In the genomic region with DNA sequence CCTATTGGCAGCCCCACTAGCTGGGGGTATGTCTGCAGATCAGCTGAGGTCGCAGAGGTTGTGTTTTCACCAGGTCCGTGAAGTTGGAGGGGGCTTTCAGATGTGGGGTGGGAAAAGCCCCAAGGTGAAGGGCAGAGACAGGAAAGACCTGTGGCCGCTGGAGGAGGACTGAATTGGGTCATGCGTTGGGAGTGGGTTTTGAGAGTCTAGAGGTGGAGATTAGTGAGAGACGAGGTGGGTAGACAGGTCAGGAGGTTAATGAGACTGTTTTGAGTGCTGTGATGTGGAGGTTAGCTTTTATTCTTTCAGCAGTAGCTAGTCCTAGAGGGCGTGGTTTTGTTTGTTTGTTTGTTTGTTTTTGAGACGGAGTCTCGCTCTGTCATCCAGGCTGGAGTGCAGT, we compare ENCODE assay signal across 15 cellular contexts. TPM values are rescaled to one million over a fixed set of nuclear protein-coding genes. Genes with fewer than 3 reads are reported as not detected.
A peak's percentile ranks its signal among the peaks of the same experiment; 100 is the strongest.
DNase-seq lines count a peak whose midpoint lies in the region; ATAC-seq and TF ChIP-seq lines count a peak whose summit lies in the region.
"Had no signal": no experiment of that assay in that cellular context is flagged by ENCODE, and none has a peak within 500 bp of the region (broad histone marks: within the 10 kb centered on the region; RNA-seq: fewer than 3 reads in every experiment).

No MANE protein-coding gene starts in this region.

- H3K9me3 Mint-ChIP-seq in Caco-2 (ENCODE audit: unreplicated experiment) (no peaks in the 10 kb centered on the region), glutamatergic neuron (ENCODE audit: unreplicated experiment) (no peaks in the 10 kb centered on the region)
- H3K9me3 Mint-ChIP-seq in stimulated activated effector memory CD8-positive, alpha-beta T cell treated with anti-CD3 and anti-CD28 coated beads, Interleukin-12 subunit alpha, Interleukin-12 subunit beta, amount 100 ng/mL, for 72 hours: no peaks in the 10 kb centered on the region
- H3K9me3 Mint-ChIP-seq: CD8-positive, alpha-beta T cell; H9 had no signal

- DNase-seq in Caco-2: no peak
- no peak for DNase-seq in T-helper 17 cell
- no peak for DNase-seq in glutamatergic neuron
- no peak for DNase-seq in stimulated activated effector memory CD8-positive, alpha-beta T cell treated with anti-CD3 and anti-CD28 coated beads, Interleukin-12 subunit alpha, Interleukin-12 subunit beta, amount 100 ng/mL, for 72 hours (ENCODE audit: low spot score in 2 of 2)
- no peak for DNase-seq in NCI-H526 (lab: John Stamatoyannopoulos, UW)
- DNase-seq in effector CD8-positive, alpha-beta T cell (lab: John Stamatoyannopoulos, UW): no peak
- no peak for DNase-seq in NOMO-1 treated with DMSO at 0.1 percent for 48 hours (lab: John Stamatoyannopoulos, UW; ENCODE audit: unreplicated experiment)
- DNase-seq: BE2C; CD8-positive, alpha-beta T cell; DMS53; GF-D8; GOT3; H9 had no signal

- intact Hi-C loops in Caco-2 (cut with micrococcal nuclease; ENCODE audit: unreplicated experiment): no loop called here

- H3K36me3 ChIP-seq in Caco-2 (ENCODE audit: control insufficient read depth, insufficient read depth, low read length): no peaks in the 10 kb centered on the region
- H3K36me3 ChIP-seq: BE2C had no signal

- no peak overlapping the region for H3K4me3 Mint-ChIP-seq in Caco-2 (ENCODE audit: unreplicated experiment)
- peak overlapping the region; percentile 25 for H3K4me3 Mint-ChIP-seq in T-helper 17 cell
- peak overlapping the region; percentile 30 for H3K4me3 Mint-ChIP-seq in glutamatergic neuron (ENCODE audit: unreplicated experiment)
- H3K4me3 Mint-ChIP-seq in stimulated activated effector memory CD8-positive, alpha-beta T cell treated with anti-CD3 and anti-CD28 coated beads, Interleukin-12 subunit alpha, Interleukin-12 subunit beta, amount 100 ng/mL, for 72 hours: no peak overlapping the region
- H3K4me3 Mint-ChIP-seq: CD8-positive, alpha-beta T cell; H9 had no signal

- TF ChIP-seq CTCF in Caco-2 (IDR thresholded peaks at IDR 0.05; ENCODE audit: insufficient read depth in 1 of 2, low read depth in 1 of 2, low read length in 1 of 2, severe bottlenecking in 1 of 2, unreplicated experiment in 1 of 2) (no peak), glutamatergic neuron (IDR thresholded peaks at IDR 0.05; ENCODE audit: partially characterized antibody, unreplicated experiment) (no peak)

- no peak for ATAC-seq in T-helper 17 cell
- ATAC-seq in stimulated activated effector memory CD8-positive, alpha-beta T cell treated with anti-CD3 and anti-CD28 coated beads, Interleukin-12 subunit alpha, Interleukin-12 subunit beta, amount 100 ng/mL, for 72 hours: no peak
- ATAC-seq: A549; CD8-positive, alpha-beta T cell; HepG2 had no signal

- H3K27ac Mint-ChIP-seq in Caco-2 (ENCODE audit: unreplicated experiment): peak overlapping the region; percentile 55
- peak overlapping the region; percentile 68 for H3K27ac Mint-ChIP-seq in T-helper 17 cell
- H3K27ac Mint-ChIP-seq in glutamatergic neuron (ENCODE audit: unreplicated experiment): peak overlapping the region; percentile 9
- peak overlapping the region; percentile 13 for H3K27ac Mint-ChIP-seq in stimulated activated effector memory CD8-positive, alpha-beta T cell treated with anti-CD3 and anti-CD28 coated beads, Interleukin-12 subunit alpha, Interleukin-12 subunit beta, amount 100 ng/mL, for 72 hours
- H3K27ac Mint-ChIP-seq: CD8-positive, alpha-beta T cell had no signal

- no TSS peak for BruUV-seq in Caco-2 (replicated peaks; lab: Mats Ljungman, UMichigan)

- peaks cover 42% of the 10 kb centered on the region for H3K4me1 ChIP-seq in Caco-2
- H3K4me1 ChIP-seq: A549, BE2C had no signal

- no peaks in the 10 kb centered on the region for H3K27me3 Mint-ChIP-seq in Caco-2 (ENCODE audit: insufficient read depth, unreplicated experiment)
- H3K27me3 Mint-ChIP-seq in T-helper 17 cell: no peaks in the 10 kb centered on the region
- peaks cover 2% of the 10 kb centered on the region for H3K27me3 Mint-ChIP-seq in glutamatergic neuron (ENCODE audit: unreplicated experiment)

- peaks cover 9% of the 10 kb centered on the region for H3K36me3 Mint-ChIP-seq in Caco-2 (ENCODE audit: insufficient read depth, unreplicated experiment)
- no peaks in the 10 kb centered on the region for H3K36me3 Mint-ChIP-seq in T-helper 17 cell (ENCODE audit: low read depth)
- no peaks in the 10 kb centered on the region for H3K36me3 Mint-ChIP-seq in glutamatergic neuron (ENCODE audit: unreplicated experiment)
- H3K36me3 Mint-ChIP-seq in stimulated activated effector memory CD8-positive, alpha-beta T cell treated with anti-CD3 and anti-CD28 coated beads, Interleukin-12 subunit alpha, Interleukin-12 subunit beta, amount 100 ng/mL, for 72 hours: no peaks in the 10 kb centered on the region

- H3K4me1 Mint-ChIP-seq in Caco-2 (ENCODE audit: low read depth, unreplicated experiment) (peaks cover 64% of the 10 kb centered on the region), T-helper 17 cell (peaks cover 66% of the 10 kb centered on the region), glutamatergic neuron (ENCODE audit: low read depth, unreplicated experiment) (peaks cover 36% of the 10 kb centered on the region)
- H3K4me1 Mint-ChIP-seq in stimulated activated effector memory CD8-positive, alpha-beta T cell treated with anti-CD3 and anti-CD28 coated beads, Interleukin-12 subunit alpha, Interleukin-12 subunit beta, amount 100 ng/mL, for 72 hours: peaks cover 69% of the 10 kb centered on the region

- CTCF ChIA-PET in Caco-2 (lab: Charles Lee): no interaction called here

- H3K9me3 ChIP-seq in Caco-2: no peaks in the 10 kb centered on the region
- no peaks in the 10 kb centered on the region for H3K9me3 ChIP-seq in T-helper 17 cell (ENCODE audit: control insufficient read depth, low read length, poor library complexity, severe bottlenecking)
- H3K9me3 ChIP-seq: A549, BE2C had no signal

- POLR2A ChIA-PET in Caco-2 (lab: Charles Lee): no interaction called here

- H3K4me3 ChIP-seq in Caco-2 (ENCODE audit: low read depth, low read length): no peak overlapping the region
- H3K4me3 ChIP-seq: A549 had no signal

- H3K27me3 ChIP-seq in Caco-2 (replicated peaks; ENCODE audit: control insufficient read depth, insufficient read depth, low read length): no peaks in the 10 kb centered on the region
- H3K27me3 ChIP-seq: BE2C had no signal

RNA-seq across cellular contexts. Expression of gene SNX30, which starts 10.3 kb away (rescaled TPM):
- total RNA-seq in Caco-2 (2022): 20.6 and 21.8 TPM in 2 replicates
- 1 to 10 TPM; 7.7 to 9.3 TPM for total RNA-seq in T-helper 17 cell
- 41.7 TPM for total RNA-seq in glutamatergic neuron (ENCODE audit: unreplicated experiment)

RNA-seq across cellular contexts. Expression of gene INIP, which starts 42.9 kb away (rescaled TPM):
- total RNA-seq in Caco-2 (2022): 30.2 and 31.9 TPM in 2 replicates
- total RNA-seq in T-helper 17 cell: 10 to 100 TPM; 13.6 to 15.5 TPM
- 17.6 TPM for total RNA-seq in glutamatergic neuron (ENCODE audit: unreplicated experiment)

Comparison
In these comparisons a context has a peak if more than half of its experiments do, and no peak if none do; other contexts are left out.
1. H3K27ac Mint-ChIP-seq: peak in every context shown above with its lines; median percentile 68 in T-helper 17 cell; 55 in Caco-2; 13 in stimulated activated effector memory CD8-positive, alpha-beta T cell treated with anti-CD3 and anti-CD28 coated beads, Interleukin-12 subunit alpha, Interleukin-12 subunit beta, amount 100 ng/mL, for 72 hours; 9 in glutamatergic neuron.
2. H3K4me3 Mint-ChIP-seq: peak in T-helper 17 cell (single experiment) and glutamatergic neuron (single experiment); none in Caco-2 (single experiment) and stimulated activated effector memory CD8-positive, alpha-beta T cell treated with anti-CD3 and anti-CD28 coated beads, Interleukin-12 subunit alpha, Interleukin-12 subunit beta, amount 100 ng/mL, for 72 hours (single experiment).